In genomic region chr17:4540224-4541040, GRCh38 we compare ENCODE assay signal across 1 cellular context.
A peak's percentile ranks its signal among the peaks of the same experiment; 100 is the strongest.
TF ChIP-seq lines count a peak whose summit lies in the region.

No MANE protein-coding gene starts in this region.

TF ChIP-seq in HEK293, 187 proteins besides CTCF, POLR2A, EP300 and RAD21 (continued from another document):
- TF ChIP-seq, protein P1, sequence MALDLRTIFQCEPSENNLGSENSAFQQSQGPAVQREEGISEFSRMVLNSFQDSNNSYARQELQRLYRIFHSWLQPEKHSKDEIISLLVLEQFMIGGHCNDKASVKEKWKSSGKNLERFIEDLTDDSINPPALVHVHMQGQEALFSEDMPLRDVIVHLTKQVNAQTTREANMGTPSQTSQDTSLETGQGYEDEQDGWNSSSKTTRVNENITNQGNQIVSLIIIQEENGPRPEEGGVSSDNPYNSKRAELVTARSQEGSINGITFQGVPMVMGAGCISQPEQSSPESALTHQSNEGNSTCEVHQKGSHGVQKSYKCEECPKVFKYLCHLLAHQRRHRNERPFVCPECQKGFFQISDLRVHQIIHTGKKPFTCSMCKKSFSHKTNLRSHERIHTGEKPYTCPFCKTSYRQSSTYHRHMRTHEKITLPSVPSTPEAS (tag by site-specific recombination; IDR thresholded peaks at IDR 0.05), result 0 out of 2 replicates have a peak, but pooled peaks have one; percentile 15
- TF ChIP-seq ZNF558 (tag by site-specific recombination; IDR thresholded peaks at IDR 0.05), result no peak
- no peak for TF ChIP-seq ZNF19 (tag by site-specific recombination; IDR thresholded peaks at IDR 0.05; ENCODE audit: low read depth)
- 0 out of 2 replicates have a peak, but pooled peaks have one; percentile 40 for TF ChIP-seq ZIC2 (tag by site-specific recombination; IDR thresholded peaks at IDR 0.05)
- TF ChIP-seq ZNF776 (tag by site-specific recombination; IDR thresholded peaks at IDR 0.05; ENCODE audit: borderline replicate concordance), result no peak
- TF ChIP-seq, protein P2, sequence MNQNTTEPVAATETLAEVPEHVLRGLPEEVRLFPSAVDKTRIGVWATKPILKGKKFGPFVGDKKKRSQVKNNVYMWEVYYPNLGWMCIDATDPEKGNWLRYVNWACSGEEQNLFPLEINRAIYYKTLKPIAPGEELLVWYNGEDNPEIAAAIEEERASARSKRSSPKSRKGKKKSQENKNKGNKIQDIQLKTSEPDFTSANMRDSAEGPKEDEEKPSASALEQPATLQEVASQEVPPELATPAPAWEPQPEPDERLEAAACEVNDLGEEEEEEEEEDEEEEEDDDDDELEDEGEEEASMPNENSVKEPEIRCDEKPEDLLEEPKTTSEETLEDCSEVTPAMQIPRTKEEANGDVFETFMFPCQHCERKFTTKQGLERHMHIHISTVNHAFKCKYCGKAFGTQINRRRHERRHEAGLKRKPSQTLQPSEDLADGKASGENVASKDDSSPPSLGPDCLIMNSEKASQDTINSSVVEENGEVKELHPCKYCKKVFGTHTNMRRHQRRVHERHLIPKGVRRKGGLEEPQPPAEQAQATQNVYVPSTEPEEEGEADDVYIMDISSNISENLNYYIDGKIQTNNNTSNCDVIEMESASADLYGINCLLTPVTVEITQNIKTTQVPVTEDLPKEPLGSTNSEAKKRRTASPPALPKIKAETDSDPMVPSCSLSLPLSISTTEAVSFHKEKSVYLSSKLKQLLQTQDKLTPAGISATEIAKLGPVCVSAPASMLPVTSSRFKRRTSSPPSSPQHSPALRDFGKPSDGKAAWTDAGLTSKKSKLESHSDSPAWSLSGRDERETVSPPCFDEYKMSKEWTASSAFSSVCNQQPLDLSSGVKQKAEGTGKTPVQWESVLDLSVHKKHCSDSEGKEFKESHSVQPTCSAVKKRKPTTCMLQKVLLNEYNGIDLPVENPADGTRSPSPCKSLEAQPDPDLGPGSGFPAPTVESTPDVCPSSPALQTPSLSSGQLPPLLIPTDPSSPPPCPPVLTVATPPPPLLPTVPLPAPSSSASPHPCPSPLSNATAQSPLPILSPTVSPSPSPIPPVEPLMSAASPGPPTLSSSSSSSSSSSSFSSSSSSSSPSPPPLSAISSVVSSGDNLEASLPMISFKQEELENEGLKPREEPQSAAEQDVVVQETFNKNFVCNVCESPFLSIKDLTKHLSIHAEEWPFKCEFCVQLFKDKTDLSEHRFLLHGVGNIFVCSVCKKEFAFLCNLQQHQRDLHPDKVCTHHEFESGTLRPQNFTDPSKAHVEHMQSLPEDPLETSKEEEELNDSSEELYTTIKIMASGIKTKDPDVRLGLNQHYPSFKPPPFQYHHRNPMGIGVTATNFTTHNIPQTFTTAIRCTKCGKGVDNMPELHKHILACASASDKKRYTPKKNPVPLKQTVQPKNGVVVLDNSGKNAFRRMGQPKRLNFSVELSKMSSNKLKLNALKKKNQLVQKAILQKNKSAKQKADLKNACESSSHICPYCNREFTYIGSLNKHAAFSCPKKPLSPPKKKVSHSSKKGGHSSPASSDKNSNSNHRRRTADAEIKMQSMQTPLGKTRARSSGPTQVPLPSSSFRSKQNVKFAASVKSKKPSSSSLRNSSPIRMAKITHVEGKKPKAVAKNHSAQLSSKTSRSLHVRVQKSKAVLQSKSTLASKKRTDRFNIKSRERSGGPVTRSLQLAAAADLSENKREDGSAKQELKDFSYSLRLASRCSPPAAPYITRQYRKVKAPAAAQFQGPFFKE (tag by site-specific recombination; IDR thresholded peaks at IDR 0.05; ENCODE audit: borderline replicate concordance), result no peak
- TF ChIP-seq GLIS1 (tag by site-specific recombination; IDR thresholded peaks at IDR 0.05), result no peak
- TF ChIP-seq, protein P3, sequence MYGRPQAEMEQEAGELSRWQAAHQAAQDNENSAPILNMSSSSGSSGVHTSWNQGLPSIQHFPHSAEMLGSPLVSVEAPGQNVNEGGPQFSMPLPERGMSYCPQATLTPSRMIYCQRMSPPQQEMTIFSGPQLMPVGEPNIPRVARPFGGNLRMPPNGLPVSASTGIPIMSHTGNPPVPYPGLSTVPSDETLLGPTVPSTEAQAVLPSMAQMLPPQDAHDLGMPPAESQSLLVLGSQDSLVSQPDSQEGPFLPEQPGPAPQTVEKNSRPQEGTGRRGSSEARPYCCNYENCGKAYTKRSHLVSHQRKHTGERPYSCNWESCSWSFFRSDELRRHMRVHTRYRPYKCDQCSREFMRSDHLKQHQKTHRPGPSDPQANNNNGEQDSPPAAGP (tag by site-specific recombination; IDR thresholded peaks at IDR 0.05), result no peak
- TF ChIP-seq ZNF404 (tag by site-specific recombination; IDR thresholded peaks at IDR 0.05), result no peak
- 0 out of 2 replicates have a peak, but pooled peaks have one; percentile 39 for TF ChIP-seq ZNF692 (tag by site-specific recombination; IDR thresholded peaks at IDR 0.05)
- 0 out of 2 replicates have a peak, but pooled peaks have one; percentile 30 for TF ChIP-seq KLF8 (tag by site-specific recombination; IDR thresholded peaks at IDR 0.05)
- no peak for TF ChIP-seq REPIN1 (tag by site-specific recombination; IDR thresholded peaks at IDR 0.05; ENCODE audit: low read depth)
- peak; percentile 84 for TF ChIP-seq KLF1 (tag by site-specific recombination; IDR thresholded peaks at IDR 0.05)
- 0 out of 2 replicates have a peak, but pooled peaks have one; percentile 16 for TF ChIP-seq ZFP69B (tag by site-specific recombination; IDR thresholded peaks at IDR 0.05)
- no peak for TF ChIP-seq SETDB1 (IDR thresholded peaks at IDR 0.05; ENCODE audit: insufficient read length, low read length)
- no peak for TF ChIP-seq ZNF791 (tag by site-specific recombination; IDR thresholded peaks at IDR 0.05)
- TF ChIP-seq ZNF423 (tag by site-specific recombination; IDR thresholded peaks at IDR 0.05), result no peak
